In genomic region chr19:18425515-18426415, GRCh38 we compare ENCODE assay signal across 8 cellular contexts. TPM values are rescaled to one million over a fixed set of nuclear protein-coding genes. Genes with fewer than 3 reads are reported as not detected.
A peak's percentile ranks its signal among the peaks of the same experiment; 100 is the strongest.
DNase-seq lines count a peak whose midpoint lies in the region; TF ChIP-seq lines count a peak whose summit lies in the region.

No MANE protein-coding gene starts in this region.

- POLR2A ChIA-PET in MCF 10A (lab: Yijun Ruan, JAX), result interaction anchor here (0.6 to 0.7 kb wide), 2 partner anchors 13 to 145 kb away, joined by 3 read pairs; no protein-coding TSS in a partner anchor

- no peak overlapping the region for H2BK5ac ChIP-seq in mesenchymal stem cell (ENCODE audit: low read depth, low read length, poor library complexity, severe bottlenecking)

- peak overlapping the region; percentile 77 for H3K9ac ChIP-seq in mesenchymal stem cell (ENCODE audit: low read length)

- intact Hi-C loops in breast epithelium (cut with DNase I; ENCODE audit: low total_unique reads) (no loop called here), MCF 10A (cut with micrococcal nuclease) (no loop called here)

- H3K36me3 Mint-ChIP-seq in MCF 10A (ENCODE audit: insufficient read depth, unreplicated experiment) (no peaks in the 10 kb centered on the region), brain (no peaks in the 10 kb centered on the region)

- H3K27me3 ChIP-seq in breast epithelium (no peaks in the 10 kb centered on the region), mesenchymal stem cell (ENCODE audit: control insufficient read depth in 1 of 2, insufficient read depth in 1 of 2, low read length in 2 of 2) (no peaks in the 10 kb centered on the region)

- H3K27ac ChIP-seq in breast epithelium (peak overlapping the region; percentile 40 to 82), mesenchymal stem cell (ENCODE audit: low read length, poor library complexity, severe bottlenecking) (no peak overlapping the region)

- no peaks in the 10 kb centered on the region for H3K9me3 Mint-ChIP-seq in MCF 10A (ENCODE audit: unreplicated experiment)
- peaks cover 0 to 2% (median 0%) of the 10 kb centered on the region in 5 experiments for H3K9me3 Mint-ChIP-seq in brain

- no peak for TF ChIP-seq POLR2A in breast epithelium (IDR thresholded peaks at IDR 0.05)

- H2BK120ac ChIP-seq in mesenchymal stem cell (ENCODE audit: low read depth, low read length), result no peak overlapping the region

- no peak overlapping the region for H2AFZ ChIP-seq in mesenchymal stem cell (ENCODE audit: low read depth, low read length)

- no peaks in the 10 kb centered on the region for H3K9me3 ChIP-seq in breast epithelium
- H3K9me3 ChIP-seq in mesenchymal stem cell (ENCODE audit: control insufficient read depth, low read length), result no peaks in the 10 kb centered on the region

- no peak overlapping the region for H2BK15ac ChIP-seq in mesenchymal stem cell (ENCODE audit: low read depth, poor library complexity, severe bottlenecking)

- BruUV-seq in MCF 10A (replicated peaks; lab: Mats Ljungman, UMichigan), result no TSS peak

- WGBS in mesenchymal stem cell, result 74% methylated on average over 17 of the region's 18 CpGs

- no peak for TF ChIP-seq CTCF in breast epithelium (IDR thresholded peaks at IDR 0.05)
- no peak for TF ChIP-seq CTCF in MCF 10A (IDR thresholded peaks at IDR 0.05; ENCODE audit: unreplicated experiment)
- TF ChIP-seq CTCF in brain (conservative IDR thresholded peaks at IDR 0.05), result no peak

- no peaks in the 10 kb centered on the region for H3K27me3 Mint-ChIP-seq in MCF 10A (ENCODE audit: insufficient read depth, unreplicated experiment)
- H3K27me3 Mint-ChIP-seq in brain, result no peaks in the 10 kb centered on the region

- no peak overlapping the region for H4K8ac ChIP-seq in mesenchymal stem cell (ENCODE audit: low read length)

- no peak overlapping the region for H3K4me2 ChIP-seq in mesenchymal stem cell (ENCODE audit: low read length, poor library complexity, severe bottlenecking)

- H3K4me1 Mint-ChIP-seq in MCF 10A (ENCODE audit: insufficient read depth, unreplicated experiment), result peaks cover 26% of the 10 kb centered on the region
- peaks cover 66% of the 10 kb centered on the region for H3K4me1 Mint-ChIP-seq in brain

- CTCF ChIA-PET in MCF 10A (lab: Yijun Ruan, JAX), result interaction anchor here (0.6 to 1.0 kb wide), 5 partner anchors 15 to 89 kb away, joined by 3 to 4 read pairs (median 3); partner anchors contain the start of gene GDF15

- H3K36me3 ChIP-seq in breast epithelium (no peaks in the 10 kb centered on the region), mesenchymal stem cell (ENCODE audit: control insufficient read depth in 1 of 2, insufficient read depth in 2 of 2, low read depth in 1 of 2, low read length in 2 of 2) (peaks cover under 1 to 41% of the 10 kb centered on the region in 2 experiments)

- H3K4me1 ChIP-seq in breast epithelium, result peaks cover 0 to 14% of the 10 kb centered on the region in 2 donors
- H3K4me1 ChIP-seq in mesenchymal stem cell (ENCODE audit: control insufficient read depth, insufficient read depth, low read depth, low read length), result peaks cover 75% of the 10 kb centered on the region

- no peak overlapping the region for H2AK5ac ChIP-seq in mesenchymal stem cell (ENCODE audit: low read length, severe bottlenecking)

- peak overlapping the region in 1 of 2 experiments; percentile 7 for H2BK12ac ChIP-seq in mesenchymal stem cell (ENCODE audit: low read length in 2 of 2)

- H3K23ac ChIP-seq in mesenchymal stem cell (ENCODE audit: low read length in 2 of 2), result no peak overlapping the region

- peak overlapping the region in 1 of 2 experiments; percentile 5 for H3K4ac ChIP-seq in mesenchymal stem cell (ENCODE audit: low read depth in 1 of 2, low read length in 2 of 2)

- H3K27ac Mint-ChIP-seq in MCF 10A (ENCODE audit: low read depth, unreplicated experiment) (no peak overlapping the region), brain (peak overlapping the region; percentile 36 to 92 (median 91))

- DNase-seq in breast epithelium (ENCODE audit: low spot score in 2 of 2) (no peak), MCF 10A (ENCODE audit: unreplicated experiment) (no peak), mesenchymal stem cell (peak; percentile 63), NCI-H345 treated with DMSO at 0.1 percent for 48 hours (lab: John Stamatoyannopoulos, UW; ENCODE audit: unreplicated experiment) (no peak), activated gamma-delta T cell treated with Interleukin-2 at 50 U/mL for 16 hours (no peak), NCI-H524 treated with DMSO at 0.1 percent for 48 hours (lab: John Stamatoyannopoulos, UW) (no peak)
- DNase-seq in activated CD4-positive, alpha-beta T cell treated with anti-CD3 and anti-CD28 coated beads for 1 hour, result no peak

- H3K4me3 Mint-ChIP-seq in MCF 10A (ENCODE audit: unreplicated experiment), result no peak overlapping the region
- peak overlapping the region in 2 of 5 experiments; percentile 2 to 5 for H3K4me3 Mint-ChIP-seq in brain

- peaks cover 11% of the 10 kb centered on the region for H3K79me1 ChIP-seq in mesenchymal stem cell (replicated peaks; ENCODE audit: low read length, poor library complexity, severe bottlenecking)

- H4K91ac ChIP-seq in mesenchymal stem cell (ENCODE audit: low read length), result peak overlapping the region; percentile 31

- H3K18ac ChIP-seq in mesenchymal stem cell (ENCODE audit: low read depth in 1 of 2, low read length in 2 of 2), result peak overlapping the region in 1 of 2 experiments; percentile 35

- H3K4me3 ChIP-seq in breast epithelium, result peak overlapping the region in 1 of 3 donors; percentile 19
- peak overlapping the region in 1 of 2 experiments; percentile 54 for H3K4me3 ChIP-seq in mesenchymal stem cell (ENCODE audit: insufficient read depth in 1 of 2, low read depth in 1 of 2, low read length in 2 of 2)

- peak overlapping the region in 1 of 2 experiments; percentile 62 for H3K14ac ChIP-seq in mesenchymal stem cell (ENCODE audit: low read length in 2 of 2)

RNA-seq across cellular contexts. Expression of gene SSBP4, which starts 6.6 kb away (rescaled TPM):
- total RNA-seq in breast epithelium (10 to 100 TPM; 29.4 to 71.8 (median 46.7) TPM), MCF 10A (2022) (22.3 and 26.3 TPM in 2 replicates)
- polyA plus RNA-seq in brain (ENCODE audit: insufficient read depth, low read depth, low replicate concordance), result 93.3 TPM
- 88.5 TPM for polyA plus RNA-seq in mesenchymal stem cell (2013, experiment 1 of 2)
- 97.4 TPM for polyA plus RNA-seq in mesenchymal stem cell (2013, experiment 2 of 2)

RNA-seq across cellular contexts. Expression of gene ISYNA1, which starts 12.2 kb away (rescaled TPM):
- total RNA-seq in breast epithelium (10 to 100 TPM in 2 of 3 donors, 1 to 10 TPM in 1; 7.4 to 42.9 (median 40.2) TPM), MCF 10A (2022) (6.8 and 7.7 TPM in 2 replicates)
- polyA plus RNA-seq in brain (ENCODE audit: insufficient read depth, low read depth, low replicate concordance), result 120 TPM
- 83.2 TPM for polyA plus RNA-seq in mesenchymal stem cell (2013, experiment 1 of 2)
- polyA plus RNA-seq in mesenchymal stem cell (2013, experiment 2 of 2), result 85.1 TPM

RNA-seq across cellular contexts. Expression of gene LRRC25, which starts 28.3 kb away (rescaled TPM):
- total RNA-seq in breast epithelium (10 to 100 TPM in 1 of 3 donors, 1 to 10 TPM in 2; 3.9 to 27.2 (median 7.2) TPM), MCF 10A (2022) (not detected in 2 replicates)
- 0.83 TPM for polyA plus RNA-seq in brain (ENCODE audit: insufficient read depth, low read depth, low replicate concordance)
- 1.0 TPM for polyA plus RNA-seq in mesenchymal stem cell (2013, experiment 1 of 2)
- polyA plus RNA-seq in mesenchymal stem cell (2013, experiment 2 of 2), result 1.1 TPM

RNA-seq across cellular contexts. Expression of gene GDF15, which starts 39.8 kb away (rescaled TPM):
- 10 to 100 TPM in 1 of 3 donors, 1 to 10 TPM in 2; 2.7 to 60.3 (median 9.2) TPM for total RNA-seq in breast epithelium
- 193 and 288 TPM in 2 replicates for total RNA-seq in MCF 10A (2022)
- 5.2 TPM for polyA plus RNA-seq in brain (ENCODE audit: insufficient read depth, low read depth, low replicate concordance)
- 355 TPM for polyA plus RNA-seq in mesenchymal stem cell (2013, experiment 1 of 2)
- 348 TPM for polyA plus RNA-seq in mesenchymal stem cell (2013, experiment 2 of 2)
